Comparison of ENCODE assay signal across 8 cellular contexts in the genomic region with DNA sequence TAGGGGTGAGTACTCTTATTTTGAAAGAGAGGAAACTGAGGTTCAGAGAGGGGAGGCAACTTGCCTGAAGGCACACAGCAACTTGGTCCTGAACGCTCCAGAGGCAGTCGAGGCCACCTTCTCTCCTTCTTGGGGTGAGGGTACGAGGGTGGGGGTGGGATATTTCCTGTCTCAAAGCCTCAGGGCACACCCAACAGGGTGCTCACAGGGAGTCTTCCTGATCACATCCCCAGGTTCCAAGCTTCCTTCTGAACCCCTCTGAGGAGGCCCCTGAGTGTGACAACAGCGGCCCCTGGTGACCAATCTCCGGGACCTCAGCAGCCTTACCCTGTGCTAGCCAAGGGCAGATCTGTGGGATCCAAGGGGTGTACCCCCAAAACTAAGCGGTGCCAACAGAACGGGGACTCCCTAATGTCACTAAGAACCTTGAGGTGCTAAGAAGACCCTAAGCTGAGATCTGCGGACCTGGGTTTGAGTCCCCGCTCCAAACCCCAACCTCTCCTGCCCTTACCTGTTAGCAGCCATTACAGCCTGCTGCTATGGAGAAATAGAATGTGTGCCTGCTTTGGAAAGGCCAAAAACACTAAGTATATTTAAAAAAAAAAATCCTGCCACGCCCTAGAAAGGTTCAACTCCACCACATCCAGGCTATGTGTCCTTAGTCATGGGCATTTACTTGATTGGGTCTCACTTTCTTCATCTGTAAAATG. TPM values are rescaled to one million over a fixed set of nuclear protein-coding genes. Genes with fewer than 3 reads are reported as not detected.
DNase-seq lines count a peak whose midpoint lies in the region; ATAC-seq and TF ChIP-seq lines count a peak whose summit lies in the region.

No MANE protein-coding gene starts in this region.

- DNase-seq in DMS53 (lab: John Stamatoyannopoulos, UW) (peak; percentile 88), HuH-7 (ENCODE audit: low spot score) (peak; percentile 99), RPMI8226 (peak; percentile 77), ovary (peak; percentile 73 to 89 (median 85)), thyroid gland (peak; percentile 65 to 76)
- peak; percentile 49 for DNase-seq in activated T-helper 9 cell treated with anti-CD3 and anti-CD28 coated beads, Interleukin-2, amount 50 U/mL, for 16 hours (ENCODE audit: low read depth)

- H3K4me3 ChIP-seq in gastroesophageal sphincter (no peak overlapping the region), ovary (no peak overlapping the region), thyroid gland (replicated peaks in 1 of 3) (no peak overlapping the region)

- TF ChIP-seq CTCF in gastroesophageal sphincter (IDR thresholded peaks at IDR 0.05) (peak in 3 of 4 experiments; percentile 75 to 95 (median 84)), ovary (IDR thresholded peaks at IDR 0.05) (peak; percentile 70 to 87 (median 81)), thyroid gland (IDR thresholded peaks at IDR 0.05) (peak; percentile 70 to 85 (median 80))

- intact Hi-C loops in ovary (cut with DNase I) (loop anchor here in 3 of 4 donors (1.0 to 10.0 kb wide), 3 partner anchors 179 to 348 kb away; no protein-coding TSS in a partner anchor), thyroid gland (cut with DNase I) (loop anchor here (2.0 kb wide), 1 partner anchor 257 kb away; no protein-coding TSS in a partner anchor)

- H3K36me3 ChIP-seq in gastroesophageal sphincter (no peaks in the 10 kb centered on the region), ovary (no peaks in the 10 kb centered on the region), thyroid gland (no peaks in the 10 kb centered on the region)

- TF ChIP-seq POLR2A in gastroesophageal sphincter (IDR thresholded peaks at IDR 0.05): no peak
- peak; percentile 12 for TF ChIP-seq POLR2A in ovary (IDR thresholded peaks at IDR 0.05)
- TF ChIP-seq POLR2A in thyroid gland (IDR thresholded peaks at IDR 0.05): no peak

- TF ChIP-seq EP300 in gastroesophageal sphincter (IDR thresholded peaks at IDR 0.05) (no peak), ovary (IDR thresholded peaks at IDR 0.05) (no peak)

- 33% methylated on average over 3 of the region's 10 CpGs for WGBS in gastroesophageal sphincter (ENCODE audit: low coverage in 1 of 2), 2 donors
- WGBS in ovary, 3 donors: 19 to 23% (median 20%) methylated on average over 10 of the region's 10 CpGs
- WGBS in thyroid gland, 2 donors: 18 to 24% methylated on average over 6 to 9 of the region's 10 CpGs

- no peak overlapping the region for H3K27ac ChIP-seq in gastroesophageal sphincter
- no peak overlapping the region for H3K27ac ChIP-seq in ovary
- H3K27ac ChIP-seq in thyroid gland: no peak overlapping the region

- ATAC-seq in gastroesophageal sphincter (peak; percentile 81), HG02938 (IDR thresholded peaks at IDR 0.05; ENCODE audit: unreplicated experiment) (no peak)

- H3K27me3 ChIP-seq in gastroesophageal sphincter: peaks cover 8% of the 10 kb centered on the region
- no peaks in the 10 kb centered on the region for H3K27me3 ChIP-seq in ovary
- no peaks in the 10 kb centered on the region for H3K27me3 ChIP-seq in thyroid gland

- H3K9me3 ChIP-seq in gastroesophageal sphincter: peaks cover 0 to 14% (median 0%) of the 10 kb centered on the region in 3 donors
- H3K9me3 ChIP-seq in ovary: no peaks in the 10 kb centered on the region
- H3K9me3 ChIP-seq in thyroid gland: no peaks in the 10 kb centered on the region

- H3K4me1 ChIP-seq in gastroesophageal sphincter (peaks cover 0 to 17% (median 0%) of the 10 kb centered on the region in 3 donors), ovary (ENCODE audit: insufficient read depth) (peaks cover 12% of the 10 kb centered on the region), thyroid gland (peaks cover 0 to 8% of the 10 kb centered on the region in 2 donors)

RNA-seq across cellular contexts. Expression of a gene that starts 57.9 kb away (rescaled TPM):
- total RNA-seq in gastroesophageal sphincter (under 1 TPM in 3 of 4 donors, not detected in 1; 0.13 to 0.82 (median 0.19) TPM), ovary (1 to 10 TPM in 1 of 7 donors, under 1 TPM in 5, not detected in 1; 0.12 to 2.4 (median 0.35) TPM), thyroid gland (1 to 10 TPM in 2 of 4 donors, under 1 TPM in 1, not detected in 1; 0.39 to 1.6 (median 1.3) TPM)
- under 1 TPM; 0.53 to 0.95 TPM for polyA plus RNA-seq in ovary

Comparison
In these comparisons a context has a peak if more than half of its experiments do, and no peak if none do; other contexts are left out.
1. DNase-seq: peak in every context shown above with its lines; median percentile 99 in HuH-7; 88 in DMS53; 85 in ovary; 77 in RPMI8226; 70 in thyroid gland; 49 in activated T-helper 9 cell treated with anti-CD3 and anti-CD28 coated beads, Interleukin-2, amount 50 U/mL, for 16 hours.